ENCODE assay signal across 1 cellular context in genomic region chr20:61256365-61256764, GRCh38.
TF ChIP-seq lines count a peak whose summit lies in the region.

No MANE protein-coding gene starts in this region.

TF ChIP-seq in HepG2, 621 proteins besides CTCF, POLR2A, EP300 and RAD21:
- no peak for TF ChIP-seq NR1H2 (CRISPR knock-in tag; IDR thresholded peaks at IDR 0.05; ENCODE audit: borderline replicate concordance, low read depth)
